ENCODE assay signal across 28 cellular contexts in genomic region chr9:71656496-71656895, GRCh38.
"Had no signal": no experiment of that assay in that cellular context is flagged by ENCODE, and none has a peak within 500 bp of the region (broad histone marks: within the 10 kb centered on the region; RNA-seq: fewer than 3 reads in every experiment).

No MANE protein-coding gene starts in this region.

- DNase-seq: colonic mucosa; cortex of kidney; dermis blood vessel endothelial cell; dorsolateral prefrontal cortex; effector CD4-positive, alpha-beta T cell; effector CD8-positive, alpha-beta T cell; effector memory CD4-positive, alpha-beta T cell; effector memory CD8-positive, alpha-beta T cell; endodermal cell; erythroblast; esophagus squamous epithelium; foreskin fibroblast; foreskin keratinocyte; foreskin melanocyte; gastrocnemius medialis; glutamatergic neuron; head of caudate nucleus; heart left ventricle; heart right ventricle had no signal

- H3K36me3 ChIP-seq: colonic mucosa, esophagus muscularis mucosa, esophagus squamous epithelium, gastrocnemius medialis, gastroesophageal sphincter, heart left ventricle, heart right ventricle had no signal

- H3K4me3 ChIP-seq: colonic mucosa, coronary artery, dorsolateral prefrontal cortex, esophagus muscularis mucosa, esophagus squamous epithelium, gastrocnemius medialis, gastroesophageal sphincter, heart left ventricle, heart right ventricle had no signal

- FAIRE-seq: colon, endometrium, endothelial cell of umbilical vein, frontal cortex had no signal

- ATAC-seq: effector memory CD8-positive, alpha-beta T cell; esophagus mucosa; foreskin keratinocyte; gastrocnemius medialis; gastroesophageal sphincter; heart left ventricle; heart right ventricle had no signal

- H3K9me3 ChIP-seq: colonic mucosa, esophagus muscularis mucosa, esophagus squamous epithelium, gastrocnemius medialis, gastroesophageal sphincter, heart left ventricle, heart right ventricle had no signal

- H3K27ac ChIP-seq: colonic mucosa, coronary artery, dorsolateral prefrontal cortex, epithelial cell of prostate, esophagus muscularis mucosa, esophagus squamous epithelium, foreskin keratinocyte, gastrocnemius medialis, gastroesophageal sphincter, heart left ventricle, heart right ventricle had no signal

- H3K4me1 ChIP-seq: colonic mucosa, esophagus muscularis mucosa, esophagus squamous epithelium, foreskin keratinocyte, gastrocnemius medialis, gastroesophageal sphincter had no signal

- H3K27me3 ChIP-seq: colonic mucosa, esophagus muscularis mucosa, esophagus squamous epithelium, foreskin keratinocyte, gastrocnemius medialis, gastroesophageal sphincter, heart left ventricle had no signal
